ENCODE assay signal across 8 cellular contexts in the genomic region with DNA sequence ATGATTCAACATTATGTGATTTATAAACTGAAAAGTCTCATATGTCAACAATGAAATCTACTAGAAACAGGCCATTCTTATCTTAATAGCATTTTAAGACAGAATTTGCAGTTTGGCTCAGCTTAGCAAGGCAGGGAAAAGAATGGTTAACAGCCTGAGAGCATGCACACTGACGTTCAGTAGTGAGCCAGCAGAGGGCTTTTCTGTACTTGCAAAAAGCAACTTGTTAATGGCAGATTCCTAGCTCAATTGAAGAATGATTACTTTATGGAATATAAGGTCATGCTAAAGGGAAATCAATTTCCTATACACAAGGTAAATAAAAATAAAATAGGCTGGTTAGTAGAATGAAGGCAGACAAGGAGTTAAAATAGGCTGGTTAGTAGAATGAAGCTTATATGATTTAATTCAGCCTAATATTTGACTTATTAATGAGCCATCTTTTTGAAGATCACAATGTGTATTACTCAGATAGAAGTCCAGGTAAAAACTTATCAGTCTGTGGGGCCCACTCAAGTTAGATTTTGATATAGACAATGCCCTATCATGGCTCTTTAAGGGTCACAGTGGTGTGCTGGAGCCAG.
DNase-seq lines count a peak whose midpoint lies in the region; ATAC-seq and TF ChIP-seq lines count a peak whose summit lies in the region.

No MANE protein-coding gene starts in this region.

- H2AFZ ChIP-seq in Loucy (ENCODE audit: low read length): no peak overlapping the region

- ATAC-seq in GM19395 (IDR thresholded peaks at IDR 0.05; ENCODE audit: unreplicated experiment): peak; percentile 70
- ATAC-seq in HG02642 (IDR thresholded peaks at IDR 0.05; ENCODE audit: poor library complexity, unreplicated experiment): no peak

- H3K9me3 Mint-ChIP-seq in activated CD4-positive, alpha-beta memory T cell treated with anti-CD3 and anti-CD28 coated beads for 36 hours: no peaks in the 10 kb centered on the region

- H3K27me3 Mint-ChIP-seq in activated CD4-positive, alpha-beta memory T cell treated with anti-CD3 and anti-CD28 coated beads for 36 hours: peaks cover 9% of the 10 kb centered on the region

- H3K4me3 ChIP-seq in Loucy (ENCODE audit: low read length, poor library complexity, severe bottlenecking) (no peak overlapping the region), WI38 (ENCODE audit: low read depth, low read length) (no peak overlapping the region)

- CTCF ChIA-PET in activated CD4-positive, alpha-beta memory T cell treated with anti-CD3 and anti-CD28 coated beads for 36 hours (lab: Charles Lee): interaction anchor here (0.5 to 1.5 kb wide), 4 partner anchors 10 to 383 kb away, joined by 3 to 9 read pairs (median 4); no protein-coding TSS in a partner anchor

- no peaks in the 10 kb centered on the region for H3K4me1 ChIP-seq in Loucy (ENCODE audit: insufficient read depth, low read length, poor library complexity, severe bottlenecking)

- H3K4me1 Mint-ChIP-seq in activated CD4-positive, alpha-beta memory T cell treated with anti-CD3 and anti-CD28 coated beads for 36 hours (ENCODE audit: low read depth): no peaks in the 10 kb centered on the region

- H3K4me2 ChIP-seq in Loucy (ENCODE audit: low read depth, low read length, poor library complexity, severe bottlenecking): no peak overlapping the region

- POLR2A ChIA-PET in activated CD4-positive, alpha-beta memory T cell treated with anti-CD3 and anti-CD28 coated beads for 36 hours (lab: Charles Lee): no interaction called here

- no peak overlapping the region for H3K9ac ChIP-seq in Loucy (ENCODE audit: low read depth, low read length, poor library complexity, severe bottlenecking)

- TF ChIP-seq CTCF in Loucy (conservative IDR thresholded peaks at IDR 0.05; ENCODE audit: low read length) (peak; percentile 72), WI38 (IDR thresholded peaks at IDR 0.05; ENCODE audit: low read depth, low read length) (peak; percentile 66)

- H3K79me2 ChIP-seq in Loucy (ENCODE audit: insufficient read depth, low read length): no peaks in the 10 kb centered on the region

- DNase-seq in COLO829 (ENCODE audit: low spot score) (peak; percentile 45), islet precursor cell (peak; percentile 75), middle frontal gyrus (ENCODE audit: extremely low spot score, low spot score) (no peak)
- DNase-seq in activated CD4-positive, alpha-beta memory T cell treated with anti-CD3 and anti-CD28 coated beads for 36 hours: no peak

- H4K20me1 ChIP-seq in Loucy (ENCODE audit: insufficient read depth, low read length, poor library complexity, severe bottlenecking): no peaks in the 10 kb centered on the region

- H3K36me3 Mint-ChIP-seq in activated CD4-positive, alpha-beta memory T cell treated with anti-CD3 and anti-CD28 coated beads for 36 hours: no peaks in the 10 kb centered on the region

- no peaks in the 10 kb centered on the region for H3K27me3 ChIP-seq in Loucy (ENCODE audit: insufficient read depth, low read length, poor library complexity, severe bottlenecking)

- H3K36me3 ChIP-seq in Loucy (ENCODE audit: insufficient read depth, low read length): no peaks in the 10 kb centered on the region

- intact Hi-C loops in activated CD4-positive, alpha-beta memory T cell treated with anti-CD3 and anti-CD28 coated beads for 36 hours (cut with micrococcal nuclease): no loop called here

- H3K27ac Mint-ChIP-seq in activated CD4-positive, alpha-beta memory T cell treated with anti-CD3 and anti-CD28 coated beads for 36 hours: no peak overlapping the region

- no peak overlapping the region for H3K4me3 Mint-ChIP-seq in activated CD4-positive, alpha-beta memory T cell treated with anti-CD3 and anti-CD28 coated beads for 36 hours

- H3K9me2 ChIP-seq in Loucy (replicated peaks; ENCODE audit: low read depth, low read length): no peaks in the 10 kb centered on the region

- no peaks in the 10 kb centered on the region for H3F3A ChIP-seq in Loucy (ENCODE audit: low read depth)

- no peaks in the 10 kb centered on the region for H3K9me3 ChIP-seq in Loucy (ENCODE audit: insufficient read depth, low read depth, low read length)

Comparison
In these comparisons a context has a peak if more than half of its experiments do, and no peak if none do; other contexts are left out.
1. DNase-seq: peak in COLO829 (single experiment) and islet precursor cell (single experiment); none in activated CD4-positive, alpha-beta memory T cell treated with anti-CD3 and anti-CD28 coated beads for 36 hours (single experiment) and middle frontal gyrus (single experiment).